ENCODE assay signal across 8 cellular contexts in genomic region chr1:229664133-229664689, GRCh38. TPM values are rescaled to one million over a fixed set of nuclear protein-coding genes. Genes with fewer than 3 reads are reported as not detected.
DNase-seq lines count a peak whose midpoint lies in the region; ATAC-seq and TF ChIP-seq lines count a peak whose summit lies in the region.

No MANE protein-coding gene starts in this region.

- H3K36me3 ChIP-seq in WERI-Rb-1, result peaks cover 2% of the 10 kb centered on the region; the same call in 1 of the 2 replicates

- ATAC-seq in HG03442 (IDR thresholded peaks at IDR 0.05; ENCODE audit: unreplicated experiment), result peak; percentile 53
- no peak for ATAC-seq in GM21528 (IDR thresholded peaks at IDR 0.05; ENCODE audit: low FRiP score, unreplicated experiment)

- H3K27ac ChIP-seq in WERI-Rb-1, result no peak overlapping the region

- no peaks in the 10 kb centered on the region for H3K27me3 ChIP-seq in WERI-Rb-1 (ENCODE audit: insufficient read depth, low read depth, severe bottlenecking)

- H3K4me3 ChIP-seq in fibroblast of villous mesenchyme (ENCODE audit: low read depth, low read length) (no peak overlapping the region), WERI-Rb-1 (ENCODE audit: low read depth, low read length) (no peak overlapping the region)

- TF ChIP-seq CTCF in fibroblast of villous mesenchyme (IDR thresholded peaks at IDR 0.05; ENCODE audit: insufficient read depth, low read depth, low read length), result no peak
- TF ChIP-seq CTCF in WERI-Rb-1 (IDR thresholded peaks at IDR 0.05; ENCODE audit: low read depth, low read length), result no peak

- DNase-seq in EH (ENCODE audit: low read depth), result peak; percentile 21
- peak; percentile 91 for DNase-seq in activated CD8-positive, alpha-beta memory T cell treated with anti-CD3 and anti-CD28 coated beads for 24 hours
- peak; percentile 59 for DNase-seq in fibroblast of villous mesenchyme (ENCODE audit: low read depth)
- DNase-seq in stimulated activated CD8-positive, alpha-beta memory T cell treated with anti-CD3 and anti-CD28 coated beads, Interleukin-4, amount 100 ng/mL, for 1 hour (ENCODE audit: low read depth in 2 of 2, low spot score in 1 of 2), result peak; percentile 38 to 54
- no peak for DNase-seq in RPMI8226
- DNase-seq in WERI-Rb-1, result no peak

- no peaks in the 10 kb centered on the region for H3K9me3 ChIP-seq in WERI-Rb-1 (ENCODE audit: severe bottlenecking)

RNA-seq across cellular contexts. Expression of gene URB2, which starts 38.2 kb away (rescaled TPM):
- total RNA-seq in fibroblast of villous mesenchyme, result 10.3 and 14.7 TPM in 2 replicates

RNA-seq across cellular contexts. Expression of gene TAF5L, which starts 38.3 kb away (rescaled TPM):
- total RNA-seq in fibroblast of villous mesenchyme, result 20.9 and 24.2 TPM in 2 replicates

Comparison
In these comparisons a context has a peak if more than half of its experiments do, and no peak if none do; other contexts are left out.
1. DNase-seq: peak in EH (single experiment), activated CD8-positive, alpha-beta memory T cell treated with anti-CD3 and anti-CD28 coated beads for 24 hours (single experiment), fibroblast of villous mesenchyme (single experiment) and stimulated activated CD8-positive, alpha-beta memory T cell treated with anti-CD3 and anti-CD28 coated beads, Interleukin-4, amount 100 ng/mL, for 1 hour (2 of 2); none in RPMI8226 (single experiment) and WERI-Rb-1 (single experiment).